Comparison of ENCODE assay signal across 8 cellular contexts in the genomic region with DNA sequence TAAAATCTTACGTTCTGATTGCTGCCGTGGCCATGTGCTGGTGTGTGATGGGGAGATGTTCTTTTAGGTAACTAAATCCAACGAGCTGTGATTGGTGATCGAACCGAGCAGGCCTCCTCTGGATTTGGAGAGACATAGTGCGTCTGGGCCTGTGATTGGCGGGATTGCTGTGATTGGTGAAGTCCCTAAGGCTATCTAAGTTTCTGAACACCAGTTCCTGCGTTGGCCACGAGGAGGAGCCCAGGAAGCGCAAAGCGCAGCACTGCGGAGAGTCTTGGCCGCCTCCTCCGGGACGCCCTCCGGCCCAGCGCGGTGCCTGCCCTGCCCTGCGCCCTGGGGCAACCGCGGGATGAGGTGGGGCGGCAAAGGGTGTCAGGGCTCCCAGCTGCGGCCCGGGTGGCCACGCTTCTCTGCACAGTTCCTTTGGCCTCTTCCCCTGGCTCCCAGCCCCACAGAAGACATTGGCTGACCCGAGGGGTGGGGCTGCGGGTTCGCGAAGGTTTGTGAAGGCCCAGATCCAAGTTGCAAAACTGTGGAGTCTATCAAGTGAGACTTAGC. TPM values are rescaled to one million over a fixed set of nuclear protein-coding genes. Genes with fewer than 3 reads are reported as not detected.
A peak's percentile ranks its signal among the peaks of the same experiment; 100 is the strongest.
DNase-seq lines count a peak whose midpoint lies in the region; FAIRE-seq and TF ChIP-seq lines count a peak whose summit lies in the region.

No MANE protein-coding gene starts in this region.

- in situ Hi-C loops in transverse colon (cut with MboI; ENCODE audit: low pct_ligation_motif_present in 1 of 4, low pct_unique_long_range_greater_than_20kb in 1 of 4, low sequenced_read_pairs in 3 of 4), result loop anchor here (5.0 to 25.0 kb wide), 5 partner anchors 74 to 226 kb away; a partner anchor contains a TSS

- intact Hi-C loops in ovary (cut with DNase I) (loop anchor here in 3 of 4 donors (5.0 to 10.0 kb wide), 4 partner anchors 171 to 226 kb away; no protein-coding TSS in a partner anchor), transverse colon (cut with DNase I; ENCODE audit: low total_unique reads) (loop anchor here (10.0 kb wide), 1 partner anchor 346 kb away; no protein-coding TSS in a partner anchor)

- FAIRE-seq in GM18507 (lab: Jason Lieb, UNC), result no peak

- H4K20me1 ChIP-seq in KMS-11 (ENCODE audit: insufficient read depth), result no peaks in the 10 kb centered on the region

- no peaks in the 10 kb centered on the region for H3K79me2 ChIP-seq in KMS-11 (ENCODE audit: insufficient read depth, low read depth)

- H3K36me3 ChIP-seq in KMS-11 (ENCODE audit: insufficient read depth) (no peaks in the 10 kb centered on the region), SJCRH30 (no peaks in the 10 kb centered on the region), ovary (no peaks in the 10 kb centered on the region), transverse colon (no peaks in the 10 kb centered on the region)

- no peaks in the 10 kb centered on the region; the same call in 1 of the 2 replicates for H3K27me3 ChIP-seq in KMS-11 (ENCODE audit: insufficient read depth, low read depth)
- peaks cover 44% of the 10 kb centered on the region for H3K27me3 ChIP-seq in SJCRH30
- no peaks in the 10 kb centered on the region for H3K27me3 ChIP-seq in ovary
- peaks cover 14% of the 10 kb centered on the region for H3K27me3 ChIP-seq in transverse colon

- H3K4me3 ChIP-seq in KMS-11 (IDR thresholded peaks at IDR 0.05; ENCODE audit: insufficient read depth, low read depth, low read length) (no peak overlapping the region), SJCRH30 (no peak overlapping the region), ovary (no peak overlapping the region), transverse colon (no peak overlapping the region)

- H3K9ac ChIP-seq in KMS-11, result no peak overlapping the region

- no peaks in the 10 kb centered on the region for H3K9me3 ChIP-seq in SJCRH30 (replicated peaks)
- H3K9me3 ChIP-seq in ovary, result no peaks in the 10 kb centered on the region
- no peaks in the 10 kb centered on the region for H3K9me3 ChIP-seq in transverse colon

- TF ChIP-seq EP300 in ovary (IDR thresholded peaks at IDR 0.05), result no peak
- no peak for TF ChIP-seq EP300 in transverse colon (IDR thresholded peaks at IDR 0.05; ENCODE audit: low read depth)

- no peak for TF ChIP-seq POLR2A in ovary (IDR thresholded peaks at IDR 0.05)
- TF ChIP-seq POLR2A in transverse colon (IDR thresholded peaks at IDR 0.05), result no peak

- H3K4me1 ChIP-seq in KMS-11 (ENCODE audit: low read depth, poor library complexity, severe bottlenecking), result peaks cover 7% of the 10 kb centered on the region
- H3K4me1 ChIP-seq in SJCRH30, result no peaks in the 10 kb centered on the region
- H3K4me1 ChIP-seq in ovary (ENCODE audit: insufficient read depth), result peaks cover 13% of the 10 kb centered on the region
- H3K4me1 ChIP-seq in transverse colon, result peaks cover 0 to 43% (median 26%) of the 10 kb centered on the region in 4 donors

- 4 to 6% (median 6%) methylated on average over 22 to 29 of the region's 29 CpGs for WGBS in ovary, 3 donors
- WGBS in transverse colon (ENCODE audit: low coverage in 1 of 2), 2 donors, result 10% methylated on average over 2 to 24 of the region's 29 CpGs

- TF ChIP-seq CTCF in KMS-11 (conservative IDR thresholded peaks at IDR 0.05; ENCODE audit: low read depth, low read length) (peak; percentile 84), ovary (IDR thresholded peaks at IDR 0.05) (peak; percentile 45 to 75 (median 56)), transverse colon (IDR thresholded peaks at IDR 0.05) (peak; percentile 67 to 90 (median 74))

- peak overlapping the region; percentile 47; the same call in 1 of the 2 replicates for H3K4me2 ChIP-seq in KMS-11

- H2AFZ ChIP-seq in KMS-11 (ENCODE audit: low read depth), result peak overlapping the region; percentile 56; the same call in 1 of the 2 replicates

- H3K27ac ChIP-seq in KMS-11 (no peak overlapping the region), SJCRH30 (no peak overlapping the region), ovary (no peak overlapping the region), transverse colon (peak overlapping the region; percentile 5 to 58 (median 48))

- peak; percentile 58 for DNase-seq in GM18507 (ENCODE audit: extremely low spot score, insufficient read length, low read depth)
- DNase-seq in SJCRH30, result peak; percentile 55 to 64
- DNase-seq in activated effector memory CD4-positive, alpha-beta T cell treated with Interleukin-2 at 50 U/mL for 16 hours, result peak; percentile 35
- DNase-seq in glomerular visceral epithelial cell (ENCODE audit: extremely low spot score), result peak; percentile 65
- DNase-seq in ovary, result peak; percentile 54 to 82 (median 69)
- DNase-seq in transverse colon, result peak; percentile 85
- DNase-seq in NCI-H128 (lab: John Stamatoyannopoulos, UW; ENCODE audit: unreplicated experiment), result no peak

RNA-seq across cellular contexts. Expression of a gene that starts 33.0 kb away (rescaled TPM):
- not detected in 2 replicates for total RNA-seq in SJCRH30 (2014; rRNA removed; shearing (Covaris generic))
- total RNA-seq in ovary (1 to 10 TPM in 1 of 7 donors, under 1 TPM in 6; 0.08 to 1.5 (median 0.42) TPM), transverse colon (100 to 1,000 TPM; 173 to 471 (median 252) TPM)
- under 1 TPM; 0.07 to 0.15 TPM for polyA plus RNA-seq in ovary

RNA-seq across cellular contexts. Expression of a gene that starts 51.7 kb away (rescaled TPM):
- total RNA-seq in SJCRH30 (2014; rRNA removed; shearing (Covaris generic)), result not detected in 2 replicates
- total RNA-seq in ovary (not detected), transverse colon (not detected)
- polyA plus RNA-seq in ovary, result not detected

Comparison
In these comparisons a context has a peak if more than half of its experiments do, and no peak if none do; other contexts are left out.
1. H3K27ac ChIP-seq: peak in transverse colon (4 of 4); none in KMS-11 (single experiment), SJCRH30 (single experiment) and ovary (0 of 2).
2. RNA of a gene that starts 33.0 kb away (total RNA-seq): 173 to 471 TPM in transverse colon; 0.08 to 1.5 TPM in ovary and not detected in SJCRH30; every median in the first group is over 10 times any median in the second.
3. Peak in every context shown above with its lines, with median percentiles within 50 percentile points of each other: CTCF ChIP-seq.